Comparison of ENCODE assay signal across 12 cellular contexts in the genomic region with DNA sequence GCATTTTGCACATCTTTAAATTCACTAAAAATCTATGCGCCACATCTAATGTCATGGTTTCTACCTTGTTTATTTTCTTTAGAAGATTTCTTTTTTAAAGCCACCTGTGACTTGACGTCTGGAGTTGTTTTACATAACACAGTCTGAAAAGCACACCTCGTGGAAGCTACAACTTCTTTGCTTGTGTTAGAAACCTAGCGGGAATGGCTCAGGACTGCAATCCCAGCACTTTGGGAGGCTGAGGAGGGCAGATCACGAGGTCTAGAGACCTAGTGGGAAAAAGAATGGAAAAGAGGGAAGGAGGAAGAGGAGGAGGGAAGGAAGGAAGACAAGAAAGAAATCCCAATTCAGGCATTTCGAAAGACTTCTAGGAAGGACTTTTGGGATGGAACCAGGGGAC.
DNase-seq lines count a peak whose midpoint lies in the region; ATAC-seq, FAIRE-seq and TF ChIP-seq lines count a peak whose summit lies in the region.
"Had no signal": no experiment of that assay in that cellular context is flagged by ENCODE, and none has a peak within 500 bp of the region (broad histone marks: within the 10 kb centered on the region; RNA-seq: fewer than 3 reads in every experiment).

No MANE protein-coding gene starts in this region.

- H3K4me1 Mint-ChIP-seq in astrocyte (ENCODE audit: low read depth, unreplicated experiment) (peaks cover 27% of the 10 kb centered on the region), neural progenitor cell (peaks cover 28% of the 10 kb centered on the region)

- H3K9ac ChIP-seq in astrocyte (ENCODE audit: low read length) (peak overlapping the region; percentile 69), neural progenitor cell (no peak overlapping the region)
- H3K9ac ChIP-seq: BLaER1 had no signal

- no peak for ATAC-seq in gastroesophageal sphincter
- ATAC-seq in GM21360 (IDR thresholded peaks at IDR 0.05; ENCODE audit: unreplicated experiment) = no peak
- ATAC-seq in activated CD4-positive, CD25-positive, alpha-beta regulatory T cell treated with anti-CD3 and anti-CD28 coated beads, Interleukin-2, amount 50 U/mL, for 24 hours = no peak
- ATAC-seq: activated CD8-positive, alpha-beta T cell treated with anti-CD3 and anti-CD28 coated beads for 36 hours had no signal

- H3K36me3 Mint-ChIP-seq in astrocyte (ENCODE audit: low read depth, unreplicated experiment) (no peaks in the 10 kb centered on the region), neural progenitor cell (no peaks in the 10 kb centered on the region)

- H3K4me3 ChIP-seq in astrocyte (ENCODE audit: insufficient read depth, low read depth, low read length) (no peak overlapping the region), gastroesophageal sphincter (no peak overlapping the region), neural progenitor cell (no peak overlapping the region), thyroid gland (replicated peaks in 1 of 3) (no peak overlapping the region)
- H3K4me3 ChIP-seq: BLaER1, ovary had no signal

- no peaks in the 10 kb centered on the region for H3F3A ChIP-seq in neural progenitor cell (ENCODE audit: low read depth)

- no peaks in the 10 kb centered on the region for H3K27me3 Mint-ChIP-seq in astrocyte (ENCODE audit: low read depth, unreplicated experiment)
- peaks cover 4% of the 10 kb centered on the region for H3K27me3 Mint-ChIP-seq in neural progenitor cell (ENCODE audit: insufficient read depth, low read depth)

- no peaks in the 10 kb centered on the region for H4K20me1 ChIP-seq in astrocyte (ENCODE audit: insufficient read depth, low read length)
- no peaks in the 10 kb centered on the region for H4K20me1 ChIP-seq in neural progenitor cell (ENCODE audit: low read depth)
- H4K20me1 ChIP-seq: BLaER1 had no signal

- no peak for DNase-seq in astrocyte (ENCODE audit: low read depth)
- DNase-seq in neural progenitor cell (ENCODE audit: low spot score) = no peak
- no peak for DNase-seq in thyroid gland
- no peak for DNase-seq in posterior vena cava (ENCODE audit: low spot score)
- no peak for DNase-seq in DMS 273 treated with DMSO at 0.1 percent for 48 hours (lab: John Stamatoyannopoulos, UW)
- DNase-seq: activated CD8-positive, alpha-beta T cell treated with anti-CD3 and anti-CD28 coated beads for 36 hours; MV-4-11 had no signal

- TF ChIP-seq EP300 in gastroesophageal sphincter (IDR thresholded peaks at IDR 0.05) = no peak

- no peak for FAIRE-seq in astrocyte (lab: Jason Lieb, UNC)

- no peak overlapping the region for H3K4me3 Mint-ChIP-seq in astrocyte (ENCODE audit: unreplicated experiment)
- peak overlapping the region; percentile 48 for H3K4me3 Mint-ChIP-seq in neural progenitor cell
- H3K4me3 Mint-ChIP-seq: activated CD8-positive, alpha-beta T cell treated with anti-CD3 and anti-CD28 coated beads for 36 hours had no signal

- no peak for TF ChIP-seq POLR2A in gastroesophageal sphincter (IDR thresholded peaks at IDR 0.05)
- no peak for TF ChIP-seq POLR2A in thyroid gland (IDR thresholded peaks at IDR 0.05)

- H3K27me3 ChIP-seq in astrocyte (ENCODE audit: insufficient read depth, low read length) (no peaks in the 10 kb centered on the region), gastroesophageal sphincter (no peaks in the 10 kb centered on the region), neural progenitor cell (no peaks in the 10 kb centered on the region), thyroid gland (no peaks in the 10 kb centered on the region)
- H3K27me3 ChIP-seq: BLaER1, ovary had no signal

- H3K27ac Mint-ChIP-seq in astrocyte (ENCODE audit: unreplicated experiment) (peak overlapping the region; percentile 99), neural progenitor cell (peak overlapping the region; percentile 14)
- H3K27ac Mint-ChIP-seq: activated CD8-positive, alpha-beta T cell treated with anti-CD3 and anti-CD28 coated beads for 36 hours had no signal

- H3K27ac ChIP-seq in astrocyte (ENCODE audit: low read depth, low read length) = peak overlapping the region; percentile 94
- peak overlapping the region; percentile 78 to 82 (median 82) for H3K27ac ChIP-seq in gastroesophageal sphincter
- H3K27ac ChIP-seq in neural progenitor cell = no peak overlapping the region
- H3K27ac ChIP-seq in thyroid gland = peak overlapping the region in 2 of 3 donors; percentile 30 to 56
- H3K27ac ChIP-seq: BLaER1 had no signal

- H3K4me1 ChIP-seq in astrocyte (ENCODE audit: insufficient read depth, low read length) (peaks cover 40% of the 10 kb centered on the region), gastroesophageal sphincter (peaks cover 11 to 31% (median 17%) of the 10 kb centered on the region in 3 donors), neural progenitor cell (peaks cover 11% of the 10 kb centered on the region), thyroid gland (peaks cover 0 to 8% of the 10 kb centered on the region in 2 donors)

- no peaks in the 10 kb centered on the region for H3K79me2 ChIP-seq in astrocyte (ENCODE audit: insufficient read depth, low read length)
- H3K79me2 ChIP-seq in neural progenitor cell (ENCODE audit: low read depth) = no peaks in the 10 kb centered on the region

- H3K9me3 ChIP-seq in astrocyte (ENCODE audit: insufficient read depth, low read depth, low read length) (no peaks in the 10 kb centered on the region), gastroesophageal sphincter (no peaks in the 10 kb centered on the region), neural progenitor cell (ENCODE audit: low read depth) (no peaks in the 10 kb centered on the region), thyroid gland (no peaks in the 10 kb centered on the region)
- H3K9me3 ChIP-seq: ovary had no signal

- intact Hi-C loops in thyroid gland (cut with DNase I) (no loop called here), posterior vena cava (cut with DNase I) (loop anchor here in 1 of 2 donors (5.0 kb wide), 1 partner anchor 74 kb away; no protein-coding TSS in a partner anchor)

- H3K4me2 ChIP-seq in astrocyte (ENCODE audit: low read length) (peak overlapping the region; percentile 68), neural progenitor cell (no peak overlapping the region)

- 56 to 76% methylated on average over 5 to 6 of the region's 6 CpGs for WGBS in gastroesophageal sphincter (ENCODE audit: low coverage in 1 of 2), 2 donors
- 62 to 70% methylated on average over 6 of the region's 6 CpGs for WGBS in thyroid gland, 2 donors

- H2AFZ ChIP-seq in astrocyte (ENCODE audit: low read depth, low read length) (no peak overlapping the region), neural progenitor cell (replicated peaks) (peak overlapping the region; percentile 14)

- no peak for TF ChIP-seq CTCF in astrocyte (IDR thresholded peaks at IDR 0.05; ENCODE audit: insufficient read depth, low read depth, low read length)
- no peak for TF ChIP-seq CTCF in gastroesophageal sphincter (IDR thresholded peaks at IDR 0.05)
- no peak for TF ChIP-seq CTCF in neural progenitor cell (IDR thresholded peaks at IDR 0.05)
- no peak for TF ChIP-seq CTCF in thyroid gland (IDR thresholded peaks at IDR 0.05)

- H3K9me3 Mint-ChIP-seq in astrocyte (ENCODE audit: unreplicated experiment) (no peaks in the 10 kb centered on the region), neural progenitor cell (no peaks in the 10 kb centered on the region)
- H3K9me3 Mint-ChIP-seq: activated CD8-positive, alpha-beta T cell treated with anti-CD3 and anti-CD28 coated beads for 36 hours had no signal

- no peaks in the 10 kb centered on the region for H3K36me3 ChIP-seq in astrocyte (ENCODE audit: insufficient read depth, low read length)
- H3K36me3 ChIP-seq in gastroesophageal sphincter = no peaks in the 10 kb centered on the region
- H3K36me3 ChIP-seq in neural progenitor cell = no peaks in the 10 kb centered on the region
- H3K36me3 ChIP-seq in thyroid gland = no peaks in the 10 kb centered on the region
- H3K36me3 ChIP-seq: BLaER1, ovary had no signal
